ENCODE assay signal across 22 cellular contexts in the genomic region with DNA sequence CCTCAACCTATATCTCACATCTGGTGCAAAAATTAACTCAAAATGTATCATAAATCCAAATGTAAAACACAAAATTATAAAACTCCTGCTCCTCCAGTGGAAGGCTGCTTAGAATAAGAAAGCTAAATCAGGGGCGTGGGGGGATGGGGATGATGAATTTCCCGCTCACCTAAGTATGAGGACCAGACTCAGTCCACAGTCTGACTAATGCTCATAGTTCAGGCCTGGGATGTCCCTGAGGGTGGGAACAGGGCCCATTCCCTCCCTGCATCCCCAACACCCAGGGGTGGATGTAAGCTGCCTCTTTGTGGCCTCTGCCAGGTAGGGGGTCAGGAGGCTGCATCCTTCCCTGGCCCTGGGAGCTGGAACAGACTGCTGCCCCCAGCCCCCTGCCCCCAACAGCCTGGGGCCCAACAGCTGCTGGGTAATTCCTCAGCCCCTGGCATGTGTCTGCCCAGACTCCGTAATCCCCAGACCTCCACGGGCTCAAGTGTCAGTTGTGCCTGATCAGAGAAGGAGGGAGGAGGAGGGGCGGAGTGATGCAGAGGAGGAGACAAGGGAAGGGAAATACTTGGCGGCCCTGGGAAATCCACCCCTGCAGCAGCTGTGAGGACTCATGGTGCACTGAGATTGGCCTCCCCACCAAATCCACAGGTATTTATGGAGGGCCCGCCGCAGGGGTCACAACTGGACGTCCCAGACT.
DNase-seq lines count a peak whose midpoint lies in the region; ATAC-seq and TF ChIP-seq lines count a peak whose summit lies in the region.
"Had no signal": no experiment of that assay in that cellular context is flagged by ENCODE, and none has a peak within 500 bp of the region (broad histone marks: within the 10 kb centered on the region; RNA-seq: fewer than 3 reads in every experiment).

No MANE protein-coding gene starts in this region.

- no peak overlapping the region for H2BK15ac ChIP-seq in mesendoderm (replicated peaks; ENCODE audit: low read depth)

- H3K4me1 ChIP-seq in SJCRH30, result peaks cover 38% of the 10 kb centered on the region
- no peaks in the 10 kb centered on the region for H3K4me1 ChIP-seq in mesendoderm (ENCODE audit: control insufficient read depth, low read depth, low read length)
- no peaks in the 10 kb centered on the region for H3K4me1 ChIP-seq in suprapubic skin
- H3K4me1 ChIP-seq in PC-9 (replicated peaks; ENCODE audit: insufficient read depth), result peaks cover 14% of the 10 kb centered on the region
- H3K4me1 ChIP-seq: pancreas had no signal

- no peak overlapping the region for H2AFZ ChIP-seq in PC-9

- no peaks in the 10 kb centered on the region for H3K79me1 ChIP-seq in mesendoderm (ENCODE audit: low read length)

- no peaks in the 10 kb centered on the region for H3K36me3 ChIP-seq in SJCRH30
- no peaks in the 10 kb centered on the region for H3K36me3 ChIP-seq in mesendoderm (ENCODE audit: control insufficient read depth, insufficient read depth, low read length)
- H3K36me3 ChIP-seq in suprapubic skin, result no peaks in the 10 kb centered on the region
- no peaks in the 10 kb centered on the region for H3K36me3 ChIP-seq in PC-9 (ENCODE audit: low read depth)
- H3K36me3 ChIP-seq: pancreas, thoracic aorta had no signal

- intact Hi-C loops in PC-9 (cut with micrococcal nuclease; ENCODE audit: unreplicated experiment), result no loop called here

- H2BK5ac ChIP-seq in mesendoderm (ENCODE audit: low read length), result no peak overlapping the region

- TF ChIP-seq EP300 in suprapubic skin (IDR thresholded peaks at IDR 0.05), result no peak

- no peak for TF ChIP-seq POLR2A in suprapubic skin (IDR thresholded peaks at IDR 0.05)

- no peak overlapping the region for H3K56ac ChIP-seq in mesendoderm (ENCODE audit: low read length)

- WGBS in mesendoderm (ENCODE audit: extremely low coverage, insufficient coverage, low lambda C conversion rate), result no CpG with 5 or more reads among the region's 9 CpGs
- WGBS in suprapubic skin, result 62% methylated on average over 6 of the region's 9 CpGs

- H3F3A ChIP-seq in PC-9 (ENCODE audit: insufficient read depth, low read depth), result peaks cover 11% of the 10 kb centered on the region; the same call in 1 of the 2 replicates

- POLR2A ChIA-PET in PC-9 (lab: Charles Lee; ENCODE audit: unreplicated experiment), result no interaction called here
- POLR2A ChIA-PET in activated CD8-positive, alpha-beta T cell treated with anti-CD3 and anti-CD28 coated beads, Interleukin-2, amount 10 ng/mL, durations not matched to agents 7 days and 5 days (lab: Charles Lee), result no interaction called here

- no peaks in the 10 kb centered on the region for H3K79me2 ChIP-seq in mesendoderm (ENCODE audit: control insufficient read depth, insufficient read depth, low read length)
- H3K79me2 ChIP-seq in PC-9 (ENCODE audit: low read depth), result no peaks in the 10 kb centered on the region

- H3K27ac Mint-ChIP-seq in activated CD8-positive, alpha-beta T cell treated with anti-CD3 and anti-CD28 coated beads, Interleukin-2, amount 10 ng/mL, durations not matched to agents 7 days and 5 days, result no peak overlapping the region
- H3K27ac Mint-ChIP-seq: activated CD4-positive, alpha-beta T cell treated with anti-CD3 and anti-CD28 coated beads, Interleukin-2, amount 10 ng/mL, durations not matched to agents 24 days and 14 days; naive thymus-derived CD4-positive, alpha-beta T cell; stimulated activated naive B cell treated with anti-CD40 and anti-IgM and Interleukin-4, amounts not matched to agents 10 μg/mL and 1 μg/mL and 100 μg/mL, for 72 hours had no signal

- no peaks in the 10 kb centered on the region for H3K27me3 Mint-ChIP-seq in activated CD8-positive, alpha-beta T cell treated with anti-CD3 and anti-CD28 coated beads, Interleukin-2, amount 10 ng/mL, durations not matched to agents 7 days and 5 days (ENCODE audit: low read depth)
- H3K27me3 Mint-ChIP-seq: activated CD4-positive, alpha-beta T cell treated with anti-CD3 and anti-CD28 coated beads, Interleukin-2, amount 10 ng/mL, durations not matched to agents 24 days and 14 days had no signal

- H3K4me3 Mint-ChIP-seq in activated CD8-positive, alpha-beta T cell treated with anti-CD3 and anti-CD28 coated beads, Interleukin-2, amount 10 ng/mL, durations not matched to agents 7 days and 5 days, result no peak overlapping the region
- H3K4me3 Mint-ChIP-seq: activated CD4-positive, alpha-beta T cell treated with anti-CD3 and anti-CD28 coated beads, Interleukin-2, amount 10 ng/mL, durations not matched to agents 24 days and 14 days; naive thymus-derived CD4-positive, alpha-beta T cell; stimulated activated naive B cell treated with anti-CD40 and anti-IgM and Interleukin-4, amounts not matched to agents 10 μg/mL and 1 μg/mL and 100 μg/mL, for 72 hours had no signal

- no peak overlapping the region for H4K5ac ChIP-seq in mesendoderm (ENCODE audit: low read length)

- no peak overlapping the region for H3K23ac ChIP-seq in mesendoderm (ENCODE audit: low read length)

- peak; percentile 2 for DNase-seq in activated naive CD4-positive, alpha-beta T cell treated with anti-CD3 and anti-CD28 coated beads, Interleukin-2, amount 50 U/mL, for 16 hours
- no peak for DNase-seq in activated naive CD4-positive, alpha-beta T cell treated with Interleukin-2 at 50 U/mL for 16 hours
- DNase-seq in SJCRH30, result peak; percentile 100
- DNase-seq in mesendoderm, result peak; percentile 65
- peak; percentile 19 to 76 for DNase-seq in suprapubic skin (ENCODE audit: low spot score in 2 of 2)
- DNase-seq in PC-9, result no peak
- no peak for DNase-seq in activated CD8-positive, alpha-beta T cell treated with anti-CD3 and anti-CD28 coated beads, Interleukin-2, amount 10 ng/mL, durations not matched to agents 7 days and 5 days
- DNase-seq: activated CD4-positive, alpha-beta T cell treated with anti-CD3 and anti-CD28 coated beads, Interleukin-2, amount 10 ng/mL, durations not matched to agents 24 days and 14 days; caudate nucleus; dermis blood vessel endothelial cell; DMS79 treated with DMSO at 0.1 percent for 48 hours; mammary epithelial cell; naive thymus-derived CD4-positive, alpha-beta T cell; NCI-H2029 treated with DMSO at 0.1 percent for 48 hours; NCI-H510A treated with DMSO at 0.1 percent for 48 hours; stimulated activated CD4-positive, alpha-beta T cell treated with anti-CD3 and anti-CD28 coated beads, Interleukin-2, amount 100 ng/mL, for 24 hours; stimulated activated naive B cell treated with anti-CD40 and anti-IgM and Interleukin-4, amounts not matched to agents 10 μg/mL and 1 μg/mL and 100 μg/mL, for 72 hours; SW 1271 had no signal

- ATAC-seq in activated CD8-positive, alpha-beta T cell treated with anti-CD3 and anti-CD28 coated beads, Interleukin-2, amount 10 ng/mL, durations not matched to agents 7 days and 5 days, result no peak
- ATAC-seq in HG03135 (IDR thresholded peaks at IDR 0.05; ENCODE audit: unreplicated experiment), result no peak
- ATAC-seq: naive thymus-derived CD4-positive, alpha-beta T cell; pancreas; stimulated activated naive B cell treated with anti-CD40 and anti-IgM and Interleukin-4, amounts not matched to agents 10 μg/mL and 1 μg/mL and 100 μg/mL, for 72 hours had no signal

- no peak overlapping the region for H2AK5ac ChIP-seq in mesendoderm (ENCODE audit: low read length)

- H3K4me1 Mint-ChIP-seq in activated CD8-positive, alpha-beta T cell treated with anti-CD3 and anti-CD28 coated beads, Interleukin-2, amount 10 ng/mL, durations not matched to agents 7 days and 5 days (ENCODE audit: low read depth), result no peaks in the 10 kb centered on the region
- H3K4me1 Mint-ChIP-seq: activated CD4-positive, alpha-beta T cell treated with anti-CD3 and anti-CD28 coated beads, Interleukin-2, amount 10 ng/mL, durations not matched to agents 24 days and 14 days; naive thymus-derived CD4-positive, alpha-beta T cell had no signal

- H3K27me3 ChIP-seq in SJCRH30 (no peaks in the 10 kb centered on the region), mesendoderm (ENCODE audit: insufficient read depth, low read length, poor library complexity) (no peaks in the 10 kb centered on the region), suprapubic skin (peaks cover 27% of the 10 kb centered on the region), PC-9 (ENCODE audit: insufficient read depth, low read depth) (no peaks in the 10 kb centered on the region)
- H3K27me3 ChIP-seq: pancreas had no signal

- no peak overlapping the region for H4K8ac ChIP-seq in mesendoderm (ENCODE audit: low read depth, low read length)

- H3K36me3 Mint-ChIP-seq in activated CD8-positive, alpha-beta T cell treated with anti-CD3 and anti-CD28 coated beads, Interleukin-2, amount 10 ng/mL, durations not matched to agents 7 days and 5 days (ENCODE audit: low read depth), result no peaks in the 10 kb centered on the region
- H3K36me3 Mint-ChIP-seq: naive thymus-derived CD4-positive, alpha-beta T cell; stimulated activated naive B cell treated with anti-CD40 and anti-IgM and Interleukin-4, amounts not matched to agents 10 μg/mL and 1 μg/mL and 100 μg/mL, for 72 hours had no signal

- H3K9me3 ChIP-seq in SJCRH30 (replicated peaks), result peaks cover 5% of the 10 kb centered on the region; the same call in 1 of the 2 replicates
- H3K9me3 ChIP-seq in suprapubic skin, result no peaks in the 10 kb centered on the region
- no peaks in the 10 kb centered on the region for H3K9me3 ChIP-seq in PC-9 (ENCODE audit: insufficient read depth, low read depth)
- H3K9me3 ChIP-seq: pancreas, thoracic aorta had no signal

- H3K4me2 ChIP-seq in mesendoderm (ENCODE audit: low read length), result no peak overlapping the region
- H3K4me2 ChIP-seq in PC-9, result no peak overlapping the region
- H3K4me2 ChIP-seq: KMS-11 had no signal

- H3K4ac ChIP-seq in mesendoderm (ENCODE audit: low read depth, low read length), result no peak overlapping the region

- BruUV-seq in PC-9 (replicated peaks; lab: Mats Ljungman, UMichigan), result no TSS peak

- H3K9me2 ChIP-seq in PC-9 (ENCODE audit: insufficient read depth), result no peaks in the 10 kb centered on the region

- CTCF ChIA-PET in PC-9 (lab: Charles Lee), result no interaction called here
- CTCF ChIA-PET in activated CD8-positive, alpha-beta T cell treated with anti-CD3 and anti-CD28 coated beads, Interleukin-2, amount 10 ng/mL, durations not matched to agents 7 days and 5 days (lab: Charles Lee), result interaction anchor here (1.3 kb wide), 1 partner anchor 18 kb away, joined by 6 read pairs; no protein-coding TSS in a partner anchor

- no peak overlapping the region for H3K9ac ChIP-seq in mesendoderm (ENCODE audit: low read length)
- H3K9ac ChIP-seq: KMS-11 had no signal

- no peaks in the 10 kb centered on the region for H4K20me1 ChIP-seq in PC-9 (ENCODE audit: insufficient read depth)

- TF ChIP-seq CTCF in suprapubic skin (IDR thresholded peaks at IDR 0.05) (no peak), PC-9 (conservative IDR thresholded peaks at IDR 0.05) (no peak)

- H3K4me3 ChIP-seq in SJCRH30 (no peak overlapping the region), mesendoderm (ENCODE audit: low read length) (no peak overlapping the region), suprapubic skin (no peak overlapping the region), PC-9 (no peak overlapping the region)
- H3K4me3 ChIP-seq: pancreas, thoracic aorta had no signal

- H2BK120ac ChIP-seq in mesendoderm (ENCODE audit: low read depth, low read length), result no peak overlapping the region

- H3K27ac ChIP-seq in SJCRH30 (peak overlapping the region; percentile 65), mesendoderm (ENCODE audit: low read depth, low read length) (no peak overlapping the region), suprapubic skin (no peak overlapping the region), PC-9 (no peak overlapping the region)
- H3K27ac ChIP-seq: KMS-11, pancreas, thoracic aorta had no signal

- H3K18ac ChIP-seq in mesendoderm (ENCODE audit: low read length), result no peak overlapping the region

- H3K9me3 Mint-ChIP-seq in activated CD8-positive, alpha-beta T cell treated with anti-CD3 and anti-CD28 coated beads, Interleukin-2, amount 10 ng/mL, durations not matched to agents 7 days and 5 days (ENCODE audit: insufficient read depth), result no peaks in the 10 kb centered on the region
- H3K9me3 Mint-ChIP-seq: activated CD4-positive, alpha-beta T cell treated with anti-CD3 and anti-CD28 coated beads, Interleukin-2, amount 10 ng/mL, durations not matched to agents 24 days and 14 days; naive thymus-derived CD4-positive, alpha-beta T cell; stimulated activated naive B cell treated with anti-CD40 and anti-IgM and Interleukin-4, amounts not matched to agents 10 μg/mL and 1 μg/mL and 100 μg/mL, for 72 hours had no signal

Comparison
In these comparisons a context has a peak if more than half of its experiments do, and no peak if none do; other contexts are left out.
1. DNase-seq: peak in activated naive CD4-positive, alpha-beta T cell treated with anti-CD3 and anti-CD28 coated beads, Interleukin-2, amount 50 U/mL, for 16 hours (single experiment), SJCRH30 (2 of 2), mesendoderm (single experiment) and suprapubic skin (2 of 2); none in activated naive CD4-positive, alpha-beta T cell treated with Interleukin-2 at 50 U/mL for 16 hours (single experiment), PC-9 (0 of 2) and activated CD8-positive, alpha-beta T cell treated with anti-CD3 and anti-CD28 coated beads, Interleukin-2, amount 10 ng/mL, durations not matched to agents 7 days and 5 days (single experiment).